ENCODE assay signal across 1 cellular context in genomic region chrX:154304901-154305300, GRCh38.
TF ChIP-seq lines count a peak whose summit lies in the region.

No MANE protein-coding gene starts in this region.

TF ChIP-seq in K562, 482 proteins besides CTCF, POLR2A, EP300 and RAD21:
- TF ChIP-seq MTA3 (IDR thresholded peaks at IDR 0.05; ENCODE audit: borderline replicate concordance) (no peak), ARID2 (IDR thresholded peaks at IDR 0.05) (no peak), MGA (IDR thresholded peaks at IDR 0.05) (peak; percentile 14; the same call in 1 of the 2 replicates), MTF1 (CRISPR knock-in tag; IDR thresholded peaks at IDR 0.05; ENCODE audit: borderline replicate concordance) (no peak)
